In the genomic region with DNA sequence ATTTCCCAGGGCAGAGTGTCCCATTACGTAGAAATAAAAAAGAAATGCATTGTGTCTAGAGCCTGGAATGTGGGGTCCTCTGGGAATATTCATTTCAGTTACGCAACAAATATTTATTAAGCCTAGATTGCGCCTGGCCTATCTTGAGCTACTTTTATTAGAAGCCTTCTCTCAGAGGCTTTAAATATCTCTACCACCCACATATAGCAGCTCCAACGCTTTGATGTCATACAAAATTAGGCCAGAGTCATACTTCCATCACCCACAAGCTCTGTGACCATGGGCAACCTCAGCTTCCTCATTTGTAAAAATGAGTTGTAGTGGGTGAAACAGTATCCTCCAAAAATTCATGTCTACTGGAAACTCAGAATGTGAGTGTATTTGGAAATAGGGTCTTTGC, we compare ENCODE assay signal across 14 cellular contexts. TPM values are rescaled to one million over a fixed set of nuclear protein-coding genes. Genes with fewer than 3 reads are reported as not detected.
DNase-seq lines count a peak whose midpoint lies in the region; ATAC-seq and TF ChIP-seq lines count a peak whose summit lies in the region.
"Had no signal": no experiment of that assay in that cellular context is flagged by ENCODE, and none has a peak within 500 bp of the region (broad histone marks: within the 10 kb centered on the region; RNA-seq: fewer than 3 reads in every experiment).

No MANE protein-coding gene starts in this region.

- no peak for TF ChIP-seq CTCF in GM12865 (IDR thresholded peaks at IDR 0.05; ENCODE audit: insufficient read depth, low read depth, low read length, missing control alignments)
- no peak for TF ChIP-seq CTCF in CD14-positive monocyte (IDR thresholded peaks at IDR 0.05)

- H3K4me1 Mint-ChIP-seq in naive B cell, result peaks cover 45 to 57% (median 53%) of the 10 kb centered on the region in 3 donors
- H3K4me1 Mint-ChIP-seq in CD14-positive monocyte, result peaks cover 4% of the 10 kb centered on the region

- no peak overlapping the region for H3K4me3 ChIP-seq in GM12865 (ENCODE audit: low read depth, low read length)
- H3K4me3 ChIP-seq: pancreas, SK-N-MC, upper lobe of left lung had no signal

- H3K27ac Mint-ChIP-seq in naive B cell, result peak overlapping the region; percentile 71 to 97 (median 86)
- H3K27ac Mint-ChIP-seq in CD14-positive monocyte, result no peak overlapping the region

- peaks cover 5 to 17% (median 9%) of the 10 kb centered on the region in 7 donors for H3K9me3 Mint-ChIP-seq in naive B cell
- H3K9me3 Mint-ChIP-seq in CD14-positive monocyte, result peaks cover 6 to 15% (median 11%) of the 10 kb centered on the region in 7 donors

- H3K27me3 Mint-ChIP-seq in naive B cell, result no peaks in the 10 kb centered on the region
- peaks cover 0 to 3% (median 3%) of the 10 kb centered on the region in 3 donors for H3K27me3 Mint-ChIP-seq in CD14-positive monocyte (ENCODE audit: low read depth in 3 of 3)

- ATAC-seq in GM21576 (IDR thresholded peaks at IDR 0.05; ENCODE audit: unreplicated experiment) (peak; percentile 53), naive B cell (ENCODE audit: low read depth in 2 of 2) (peak; percentile 78 to 80), GM21390 (IDR thresholded peaks at IDR 0.05; ENCODE audit: unreplicated experiment) (no peak), HG03196 (IDR thresholded peaks at IDR 0.05; ENCODE audit: unreplicated experiment) (no peak), HG02981 (IDR thresholded peaks at IDR 0.05; ENCODE audit: unreplicated experiment) (no peak)

- DNase-seq in GM12865 (ENCODE audit: low read depth), result peak; percentile 43
- DNase-seq in RPMI8226, result peak; percentile 20
- peak; percentile 72 for DNase-seq in naive B cell
- DNase-seq in CD14-positive monocyte (ENCODE audit: low spot score), result no peak
- DNase-seq: cerebellar nuclear complex, KG1, NCI-H524, pancreas, upper lobe of left lung had no signal

- H3K36me3 Mint-ChIP-seq in naive B cell (peaks cover 13 to 15% of the 10 kb centered on the region in 2 donors), CD14-positive monocyte (no peaks in the 10 kb centered on the region)

- H3K4me3 Mint-ChIP-seq in naive B cell (peak overlapping the region in 3 of 8 donors; percentile 6 to 48 (median 22)), CD14-positive monocyte (no peak overlapping the region)

- intact Hi-C loops in CD14-positive monocyte (cut with micrococcal nuclease), result loop anchor here in 1 of 2 donors (5.0 kb wide), 1 partner anchor 84 kb away; no protein-coding TSS in a partner anchor

RNA-seq across cellular contexts. Expression of gene CARD11, which starts 24.9 kb away (rescaled TPM):
- polyA plus RNA-seq in naive B cell (ENCODE audit: low read depth in 6 of 6) (10 to 100 TPM in 5 of 6 donors, 1 to 10 TPM in 1; 9.4 to 55.3 (median 17.5) TPM), CD14-positive monocyte (under 1 TPM in 1 of 2 donors, not detected in 1; 0.04 TPM)

Comparison
In these comparisons a context has a peak if more than half of its experiments do, and no peak if none do; other contexts are left out.
1. ATAC-seq: peak in GM21576 (single experiment) and naive B cell (2 of 2); none in GM21390 (single experiment), HG03196 (single experiment) and HG02981 (single experiment).
2. H3K27ac Mint-ChIP-seq: peak in naive B cell (6 of 6); none in CD14-positive monocyte (0 of 7).
3. RNA of gene CARD11, which starts 24.9 kb away (polyA plus RNA-seq): 9.4 to 55.3 TPM in naive B cell; 0.04 TPM in CD14-positive monocyte; every median in the first group is over 4 times any median in the second.